In the genomic region with DNA sequence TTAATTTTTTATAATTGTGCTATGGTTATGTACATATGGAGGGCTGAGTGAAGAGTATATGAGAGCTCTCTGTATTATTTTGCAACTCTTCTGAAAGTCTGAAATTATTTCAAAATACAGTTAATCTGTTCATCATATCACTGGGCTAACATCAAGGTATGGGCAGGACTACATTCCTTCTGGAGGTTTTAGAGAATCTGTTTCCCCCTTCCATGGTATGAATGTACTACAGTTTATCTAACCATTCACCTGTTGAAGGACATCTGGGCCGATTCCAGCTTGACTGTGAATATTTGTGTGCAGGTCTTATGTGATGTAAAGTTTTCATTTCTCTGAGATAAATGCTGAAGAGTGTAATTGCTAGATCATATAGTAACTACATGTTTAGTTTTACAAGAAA, we compare ENCODE assay signal across 23 cellular contexts.
"Had no signal": no experiment of that assay in that cellular context is flagged by ENCODE, and none has a peak within 500 bp of the region (broad histone marks: within the 10 kb centered on the region; RNA-seq: fewer than 3 reads in every experiment).

No MANE protein-coding gene starts in this region.

- DNase-seq: dermis blood vessel endothelial cell; effector memory CD8-positive, alpha-beta T cell; foreskin fibroblast; gastrocnemius medialis; head of caudate nucleus; left cardiac atrium; left lung; mesendoderm; midbrain; naive thymus-derived CD4-positive, alpha-beta T cell; right lobe of liver; small intestine; stimulated activated CD4-positive, alpha-beta T cell treated with anti-CD3 and anti-CD28 coated beads, Interleukin-15, amount 100 ng/mL, for 24 hours; stimulated activated CD4-positive, alpha-beta T cell treated with anti-CD3 and anti-CD28 coated beads, Interleukin-2, amount 100 ng/mL, for 48 hours; stimulated activated naive B cell treated with anti-CD40 and anti-IgM and Interleukin-4, amounts not matched to agents 10 μg/mL and 1 μg/mL and 100 μg/mL, for 72 hours; upper lobe of right lung; uterus had no signal

- ATAC-seq: effector memory CD8-positive, alpha-beta T cell; gastrocnemius medialis; left cardiac atrium; left lung; naive thymus-derived CD4-positive, alpha-beta T cell; right lobe of liver; stimulated activated naive B cell treated with anti-CD40 and anti-IgM and Interleukin-4, amounts not matched to agents 10 μg/mL and 1 μg/mL and 100 μg/mL, for 72 hours; upper lobe of right lung had no signal

- H3K4me3 ChIP-seq: coronary artery, gastrocnemius medialis, left lung, neural progenitor cell, right lobe of liver, thoracic aorta, tibial nerve, upper lobe of right lung, uterus had no signal

- H3K4me1 ChIP-seq: gastrocnemius medialis, parathyroid adenoma, uterus had no signal

- H3K9me3 ChIP-seq: gastrocnemius medialis, left lung, right lobe of liver, thoracic aorta, tibial nerve, upper lobe of right lung, uterus had no signal

- H3K36me3 ChIP-seq: gastrocnemius medialis, left lung, neural progenitor cell, right lobe of liver, thoracic aorta, tibial nerve, upper lobe of right lung, uterus had no signal

- FAIRE-seq: endometrium, small intestine had no signal

- H3K27me3 ChIP-seq: gastrocnemius medialis, left lung, neural progenitor cell, right lobe of liver, tibial nerve, upper lobe of right lung, uterus had no signal

- H3K27ac ChIP-seq: coronary artery, gastrocnemius medialis, left lung, neural progenitor cell, parathyroid adenoma, right lobe of liver, thoracic aorta, tibial nerve, upper lobe of right lung, uterus had no signal
